In the genomic region with DNA sequence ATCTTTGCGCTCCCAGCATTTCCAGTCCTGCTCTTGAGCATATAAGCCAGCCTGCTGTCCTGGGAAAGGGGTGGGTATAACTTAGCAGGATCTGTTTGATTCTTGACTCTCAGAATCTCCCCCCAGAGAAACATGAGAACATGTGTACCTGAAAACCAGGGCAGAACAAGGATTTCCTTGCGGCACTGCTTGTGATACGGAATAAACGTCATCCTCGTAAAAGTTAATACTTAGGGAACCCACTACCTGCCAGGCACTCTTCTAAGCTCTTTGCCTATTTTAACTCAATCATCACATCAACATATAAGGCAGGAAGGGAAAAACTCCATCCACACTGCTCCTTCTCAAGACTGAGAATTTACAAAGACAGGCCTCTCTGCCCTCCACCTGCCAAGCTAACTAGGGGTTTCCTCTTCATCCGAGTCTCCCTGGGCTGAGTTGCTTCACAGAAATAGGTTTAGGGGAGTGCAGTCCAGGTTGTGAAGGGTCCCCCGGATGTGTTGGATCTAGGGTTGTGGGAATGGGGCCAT, we compare ENCODE assay signal across 1 cellular context.
TF ChIP-seq lines count a peak whose summit lies in the region.

No MANE protein-coding gene starts in this region.

TF ChIP-seq in HCT116, 20 proteins besides CTCF, POLR2A, EP300 and RAD21:
- no peak for TF ChIP-seq EZH2 (IDR thresholded peaks at IDR 0.05)
- TF ChIP-seq EZH2phosphoT487 (IDR thresholded peaks at IDR 0.05; ENCODE audit: borderline replicate concordance), result no peak
- TF ChIP-seq YY1 (IDR thresholded peaks at IDR 0.05; ENCODE audit: extremely low read depth, insufficient replicate concordance, low read depth, low read length), result no peak
- TF ChIP-seq, protein P1, sequence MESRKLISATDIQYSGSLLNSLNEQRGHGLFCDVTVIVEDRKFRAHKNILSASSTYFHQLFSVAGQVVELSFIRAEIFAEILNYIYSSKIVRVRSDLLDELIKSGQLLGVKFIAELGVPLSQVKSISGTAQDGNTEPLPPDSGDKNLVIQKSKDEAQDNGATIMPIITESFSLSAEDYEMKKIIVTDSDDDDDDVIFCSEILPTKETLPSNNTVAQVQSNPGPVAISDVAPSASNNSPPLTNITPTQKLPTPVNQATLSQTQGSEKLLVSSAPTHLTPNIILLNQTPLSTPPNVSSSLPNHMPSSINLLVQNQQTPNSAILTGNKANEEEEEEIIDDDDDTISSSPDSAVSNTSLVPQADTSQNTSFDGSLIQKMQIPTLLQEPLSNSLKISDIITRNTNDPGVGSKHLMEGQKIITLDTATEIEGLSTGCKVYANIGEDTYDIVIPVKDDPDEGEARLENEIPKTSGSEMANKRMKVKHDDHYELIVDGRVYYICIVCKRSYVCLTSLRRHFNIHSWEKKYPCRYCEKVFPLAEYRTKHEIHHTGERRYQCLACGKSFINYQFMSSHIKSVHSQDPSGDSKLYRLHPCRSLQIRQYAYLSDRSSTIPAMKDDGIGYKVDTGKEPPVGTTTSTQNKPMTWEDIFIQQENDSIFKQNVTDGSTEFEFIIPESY (IDR thresholded peaks at IDR 0.05; ENCODE audit: extremely low read depth, insufficient replicate concordance, low read length), result no peak
- no peak for TF ChIP-seq TCF7L2 (IDR thresholded peaks at IDR 0.05; ENCODE audit: borderline replicate concordance, extremely low read depth, insufficient read depth, insufficient read length)
- TF ChIP-seq ZNF274 (IDR thresholded peaks at IDR 0.05; ENCODE audit: low read depth, low read length), result no peak
- TF ChIP-seq JUND (IDR thresholded peaks at IDR 0.05), result no peak
